Comparison of ENCODE assay signal across 1 cellular context in genomic region chr18:79911009-79911870, GRCh38.
TF ChIP-seq lines count a peak whose summit lies in the region.

No MANE protein-coding gene starts in this region.

TF ChIP-seq in IMR-90, 13 proteins besides CTCF, POLR2A, EP300 and RAD21:
- TF ChIP-seq CEBPB (IDR thresholded peaks at IDR 0.05; ENCODE audit: low read depth, low read length) (no peak), ELK1 (IDR thresholded peaks at IDR 0.05; ENCODE audit: borderline replicate concordance, low read depth, low read length) (no peak), MAFK (IDR thresholded peaks at IDR 0.05; ENCODE audit: low read depth, low read length) (no peak), SMC3 (IDR thresholded peaks at IDR 0.05; ENCODE audit: low read depth, low read length) (no peak), FOS (IDR thresholded peaks at IDR 0.05; ENCODE audit: low read depth, low read length) (no peak), MXI1 (IDR thresholded peaks at IDR 0.05; ENCODE audit: borderline replicate concordance, low read depth, low read length) (no peak)
